ENCODE assay signal across 10 cellular contexts in the genomic region with DNA sequence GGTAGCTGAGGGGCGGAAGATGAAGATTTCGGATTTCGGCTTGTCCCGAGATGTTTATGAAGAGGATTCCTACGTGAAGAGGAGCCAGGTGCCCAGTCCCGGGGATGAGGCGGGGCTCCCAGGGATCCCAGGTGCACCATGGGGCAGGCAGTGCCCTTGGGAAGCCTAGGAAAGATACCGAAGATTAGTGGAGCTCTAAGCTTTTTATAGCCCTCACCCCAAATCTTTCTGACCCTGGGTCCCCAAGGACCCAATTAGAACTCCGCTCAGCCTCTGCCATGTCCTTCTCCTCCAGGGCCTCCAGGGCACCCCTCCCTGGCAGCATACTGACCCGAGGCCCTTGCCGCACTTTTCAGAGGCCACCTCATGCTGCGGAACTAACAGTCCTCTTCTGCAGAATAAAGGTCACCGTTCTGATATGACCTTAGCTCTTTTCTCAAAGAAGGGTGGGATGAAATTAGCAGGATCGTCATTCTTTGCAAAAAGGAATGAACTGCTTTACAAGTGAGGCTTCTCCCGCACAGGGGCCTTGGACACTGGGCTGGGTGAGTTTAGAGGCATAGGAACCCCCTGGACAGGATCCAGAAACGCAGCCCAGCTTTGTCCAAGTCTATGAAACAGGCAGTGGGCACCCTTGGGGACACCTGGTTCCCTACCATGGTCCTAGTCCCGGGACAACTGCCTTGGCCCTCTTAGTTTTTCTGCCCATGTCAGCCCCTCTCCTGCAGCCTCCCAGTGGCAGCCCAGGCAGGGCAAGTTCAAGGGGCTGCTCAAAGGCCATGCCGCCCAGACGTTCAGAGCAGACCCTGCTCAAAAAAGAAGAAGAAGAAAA. TPM values are rescaled to one million over a fixed set of nuclear protein-coding genes. Genes with fewer than 3 reads are reported as not detected.
DNase-seq lines count a peak whose midpoint lies in the region; ATAC-seq and TF ChIP-seq lines count a peak whose summit lies in the region.
"Had no signal": no experiment of that assay in that cellular context is flagged by ENCODE, and none has a peak within 500 bp of the region (broad histone marks: within the 10 kb centered on the region; RNA-seq: fewer than 3 reads in every experiment).

No MANE protein-coding gene starts in this region.

- no peak for DNase-seq in CD8-positive, alpha-beta T cell
- no peak for DNase-seq in activated CD8-positive, alpha-beta T cell treated with anti-CD3 and anti-CD28 coated beads, Interleukin-2, amount 10 ng/mL, durations not matched to agents 7 days and 5 days
- DNase-seq in naive thymus-derived CD4-positive, alpha-beta T cell, result no peak
- no peak for DNase-seq in prostate gland (ENCODE audit: low spot score)
- no peak for DNase-seq in HCEC 1CT
- DNase-seq: SW 1271 had no signal

- ATAC-seq in CD8-positive, alpha-beta T cell, result no peak
- ATAC-seq in GM19351 (IDR thresholded peaks at IDR 0.05; ENCODE audit: unreplicated experiment), result peak; percentile 16
- no peak for ATAC-seq in activated CD8-positive, alpha-beta T cell treated with anti-CD3 and anti-CD28 coated beads, Interleukin-2, amount 10 ng/mL, durations not matched to agents 7 days and 5 days
- no peak for ATAC-seq in naive thymus-derived CD4-positive, alpha-beta T cell
- no peak for ATAC-seq in HG03469 (IDR thresholded peaks at IDR 0.05; ENCODE audit: unreplicated experiment)
- no peak for ATAC-seq in GM21723 (IDR thresholded peaks at IDR 0.05; ENCODE audit: unreplicated experiment)

- no peaks in the 10 kb centered on the region for H3K36me3 ChIP-seq in CD8-positive, alpha-beta T cell (ENCODE audit: insufficient read depth, low read length)
- H3K36me3 ChIP-seq in naive thymus-derived CD4-positive, alpha-beta T cell (ENCODE audit: control insufficient read depth in 2 of 3, insufficient read depth in 3 of 3, low read length in 3 of 3), result no peaks in the 10 kb centered on the region
- H3K36me3 ChIP-seq in prostate gland, result no peaks in the 10 kb centered on the region

- H3K27ac Mint-ChIP-seq in CD8-positive, alpha-beta T cell, result peak overlapping the region; percentile 83
- peak overlapping the region; percentile 96 for H3K27ac Mint-ChIP-seq in activated CD8-positive, alpha-beta T cell treated with anti-CD3 and anti-CD28 coated beads, Interleukin-2, amount 10 ng/mL, durations not matched to agents 7 days and 5 days
- H3K27ac Mint-ChIP-seq in naive thymus-derived CD4-positive, alpha-beta T cell, result peak overlapping the region; percentile 42 to 96 (median 80)

- POLR2A ChIA-PET in CD8-positive, alpha-beta T cell (lab: Charles Lee), result interaction anchor here (0.9 to 2.3 kb wide), 3 partner anchors 14 to 149 kb away, joined by 4 to 24 read pairs (median 4); a partner anchor contains a TSS
- POLR2A ChIA-PET in activated CD8-positive, alpha-beta T cell treated with anti-CD3 and anti-CD28 coated beads, Interleukin-2, amount 10 ng/mL, durations not matched to agents 7 days and 5 days (lab: Charles Lee), result interaction anchor here (1.0 to 4.5 kb wide), 7 partner anchors 10 to 108 kb away, joined by 3 to 155 read pairs (median 14); a partner anchor contains a TSS
- POLR2A ChIA-PET in naive thymus-derived CD4-positive, alpha-beta T cell (lab: Charles Lee), result interaction anchor here (1.0 to 3.9 kb wide), 3 partner anchors 12 to 20 kb away, joined by 3 to 46 read pairs (median 4); a partner anchor contains a TSS

- H3K4me1 ChIP-seq in CD8-positive, alpha-beta T cell (ENCODE audit: insufficient read depth, low read length), result peaks cover 24% of the 10 kb centered on the region
- H3K4me1 ChIP-seq in naive thymus-derived CD4-positive, alpha-beta T cell (ENCODE audit: control insufficient read depth in 2 of 2, insufficient read depth in 2 of 2, low read length in 2 of 2), result peaks cover 13 to 15% of the 10 kb centered on the region in 2 donors
- no peaks in the 10 kb centered on the region for H3K4me1 ChIP-seq in prostate gland (replicated peaks)

- no peak for TF ChIP-seq POLR2A in prostate gland (IDR thresholded peaks at IDR 0.05)

- no peak for TF ChIP-seq CTCF in CD8-positive, alpha-beta T cell (IDR thresholded peaks at IDR 0.05)
- TF ChIP-seq CTCF in prostate gland (IDR thresholded peaks at IDR 0.05), result no peak

- H3K4me3 Mint-ChIP-seq in CD8-positive, alpha-beta T cell, result no peak overlapping the region
- peak overlapping the region; percentile 60 for H3K4me3 Mint-ChIP-seq in activated CD8-positive, alpha-beta T cell treated with anti-CD3 and anti-CD28 coated beads, Interleukin-2, amount 10 ng/mL, durations not matched to agents 7 days and 5 days
- peak overlapping the region in 8 of 10 donors; percentile 42 to 80 (median 56) for H3K4me3 Mint-ChIP-seq in naive thymus-derived CD4-positive, alpha-beta T cell

- H3K27me3 Mint-ChIP-seq in CD8-positive, alpha-beta T cell (ENCODE audit: low read depth), result no peaks in the 10 kb centered on the region
- no peaks in the 10 kb centered on the region for H3K27me3 Mint-ChIP-seq in activated CD8-positive, alpha-beta T cell treated with anti-CD3 and anti-CD28 coated beads, Interleukin-2, amount 10 ng/mL, durations not matched to agents 7 days and 5 days (ENCODE audit: low read depth)
- H3K27me3 Mint-ChIP-seq in naive thymus-derived CD4-positive, alpha-beta T cell, result no peaks in the 10 kb centered on the region

- CTCF ChIA-PET in CD8-positive, alpha-beta T cell (lab: Charles Lee), result no interaction called here
- CTCF ChIA-PET in activated CD8-positive, alpha-beta T cell treated with anti-CD3 and anti-CD28 coated beads, Interleukin-2, amount 10 ng/mL, durations not matched to agents 7 days and 5 days (lab: Charles Lee), result interaction anchor here (0.7 to 5.6 kb wide), 10 partner anchors 9 to 332 kb away, joined by 3 to 46 read pairs (median 4); a partner anchor contains a TSS
- CTCF ChIA-PET in naive thymus-derived CD4-positive, alpha-beta T cell (lab: Charles Lee), result no interaction called here

- H3K9me3 ChIP-seq in CD8-positive, alpha-beta T cell (ENCODE audit: low read length), result no peaks in the 10 kb centered on the region
- H3K9me3 ChIP-seq in naive thymus-derived CD4-positive, alpha-beta T cell (ENCODE audit: control insufficient read depth in 2 of 3, low read length in 3 of 3), result no peaks in the 10 kb centered on the region
- H3K9me3 ChIP-seq in prostate gland, result no peaks in the 10 kb centered on the region

- no peaks in the 10 kb centered on the region for H3K36me3 Mint-ChIP-seq in CD8-positive, alpha-beta T cell
- H3K36me3 Mint-ChIP-seq in activated CD8-positive, alpha-beta T cell treated with anti-CD3 and anti-CD28 coated beads, Interleukin-2, amount 10 ng/mL, durations not matched to agents 7 days and 5 days (ENCODE audit: low read depth), result no peaks in the 10 kb centered on the region
- H3K36me3 Mint-ChIP-seq in naive thymus-derived CD4-positive, alpha-beta T cell, result no peaks in the 10 kb centered on the region

- no peak overlapping the region for H3K4me3 ChIP-seq in CD8-positive, alpha-beta T cell (ENCODE audit: low read depth, low read length)
- H3K4me3 ChIP-seq in naive thymus-derived CD4-positive, alpha-beta T cell (ENCODE audit: low read length), result no peak overlapping the region
- H3K4me3 ChIP-seq in prostate gland, result no peak overlapping the region

- WGBS in prostate gland, result 85% methylated on average over 19 of the region's 19 CpGs

- intact Hi-C loops in CD8-positive, alpha-beta T cell (cut with DNase I, micrococcal nuclease), result no loop called here
- intact Hi-C loops in naive thymus-derived CD4-positive, alpha-beta T cell (cut with micrococcal nuclease), result loop anchor here (2.0 to 5.0 kb wide), 3 partner anchors 18 to 483 kb away; a partner anchor contains a TSS
- intact Hi-C loops in prostate gland (cut with DNase I), result no loop called here

- H3K27ac ChIP-seq in CD8-positive, alpha-beta T cell (ENCODE audit: low read depth, low read length), result peak overlapping the region; percentile 10
- H3K27ac ChIP-seq in naive thymus-derived CD4-positive, alpha-beta T cell (ENCODE audit: low read depth, low read length), result no peak overlapping the region
- no peak overlapping the region for H3K27ac ChIP-seq in prostate gland

- no peaks in the 10 kb centered on the region for H3K27me3 ChIP-seq in CD8-positive, alpha-beta T cell (ENCODE audit: insufficient read depth, low read length)
- no peaks in the 10 kb centered on the region for H3K27me3 ChIP-seq in naive thymus-derived CD4-positive, alpha-beta T cell (ENCODE audit: control insufficient read depth in 2 of 2, insufficient read depth in 2 of 2, low read length in 2 of 2)
- no peaks in the 10 kb centered on the region for H3K27me3 ChIP-seq in prostate gland (replicated peaks; ENCODE audit: insufficient read depth)

- H3K9me3 Mint-ChIP-seq in CD8-positive, alpha-beta T cell, result no peaks in the 10 kb centered on the region
- no peaks in the 10 kb centered on the region for H3K9me3 Mint-ChIP-seq in activated CD8-positive, alpha-beta T cell treated with anti-CD3 and anti-CD28 coated beads, Interleukin-2, amount 10 ng/mL, durations not matched to agents 7 days and 5 days (ENCODE audit: insufficient read depth)
- no peaks in the 10 kb centered on the region for H3K9me3 Mint-ChIP-seq in naive thymus-derived CD4-positive, alpha-beta T cell

- H3K4me1 Mint-ChIP-seq in CD8-positive, alpha-beta T cell (ENCODE audit: low read depth), result peaks cover 21% of the 10 kb centered on the region
- H3K4me1 Mint-ChIP-seq in activated CD8-positive, alpha-beta T cell treated with anti-CD3 and anti-CD28 coated beads, Interleukin-2, amount 10 ng/mL, durations not matched to agents 7 days and 5 days (ENCODE audit: low read depth), result peaks cover 44% of the 10 kb centered on the region
- H3K4me1 Mint-ChIP-seq in naive thymus-derived CD4-positive, alpha-beta T cell, result peaks cover 19 to 56% (median 21%) of the 10 kb centered on the region in 7 donors

RNA-seq across cellular contexts. Expression of a gene that starts 17.9 kb away (rescaled TPM):
- total RNA-seq in CD8-positive, alpha-beta T cell, result 10 to 100 TPM; 66.7 to 66.9 TPM
- 10 to 100 TPM; 29.2 to 30.4 TPM for total RNA-seq in activated CD8-positive, alpha-beta T cell treated with anti-CD3 and anti-CD28 coated beads, Interleukin-2, amount 10 ng/mL, durations not matched to agents 7 days and 5 days
- total RNA-seq in naive thymus-derived CD4-positive, alpha-beta T cell, result 10 to 100 TPM; 47.3 to 57.5 (median 52.3) TPM
- 10 to 100 TPM; 19.0 to 23.0 TPM for polyA plus RNA-seq in naive thymus-derived CD4-positive, alpha-beta T cell
- total RNA-seq in prostate gland, result 10 to 100 TPM in 1 of 2 donors, 1 to 10 TPM in 1; 10.0 to 15.9 TPM

RNA-seq across cellular contexts. Expression of a gene that starts 43.5 kb away (rescaled TPM):
- total RNA-seq in CD8-positive, alpha-beta T cell, result not detected
- under 1 TPM; 0.13 to 0.34 TPM for total RNA-seq in activated CD8-positive, alpha-beta T cell treated with anti-CD3 and anti-CD28 coated beads, Interleukin-2, amount 10 ng/mL, durations not matched to agents 7 days and 5 days
- total RNA-seq in naive thymus-derived CD4-positive, alpha-beta T cell, result under 1 TPM in 3 of 5 experiments, not detected in 2; 0.13 to 0.44 (median 0.20) TPM
- polyA plus RNA-seq in naive thymus-derived CD4-positive, alpha-beta T cell, result not detected
- total RNA-seq in prostate gland, result 1 to 10 TPM; 3.6 to 8.7 TPM
- total RNA-seq: MCF 10A had no signal

Comparison
In these comparisons a context has a peak if more than half of its experiments do, and no peak if none do; other contexts are left out.
1. intact Hi-C loops: an anchor here in naive thymus-derived CD4-positive, alpha-beta T cell (2.0 to 5.0 kb wide); none called in CD8-positive, alpha-beta T cell and prostate gland.